34 cellular contexts compared by ENCODE assay signal in genomic region chr12:61290473-61290872, GRCh38.
"Had no signal": no experiment of that assay in that cellular context is flagged by ENCODE, and none has a peak within 500 bp of the region (broad histone marks: within the 10 kb centered on the region; RNA-seq: fewer than 3 reads in every experiment).

No MANE protein-coding gene starts in this region.

- H3K4me3 ChIP-seq: adrenal gland, ascending aorta, body of pancreas, breast epithelium, cardiac muscle cell had no signal

- H3K9me3 ChIP-seq: adrenal gland had no signal

- H3K36me3 ChIP-seq: adrenal gland, ascending aorta, brain microvascular endothelial cell, breast epithelium, cardiac muscle cell had no signal

- H3K4me1 ChIP-seq: adrenal gland, ascending aorta, body of pancreas, breast epithelium had no signal

- FAIRE-seq: astrocyte, bronchial epithelial cell had no signal

- H3K27me3 ChIP-seq: adrenal gland, ascending aorta, body of pancreas, brain microvascular endothelial cell, breast epithelium, cardiac muscle cell had no signal

- DNase-seq: activated effector memory CD4-positive, alpha-beta T cell treated with anti-CD3 and anti-CD28 coated beads, Interleukin-2, amount 50 U/mL, for 16 hours; activated effector memory CD4-positive, alpha-beta T cell treated with Interleukin-2 at 50 U/mL for 16 hours; activated gamma-delta T cell; activated gamma-delta T cell treated with Interleukin-2 at 50 U/mL for 16 hours; activated naive CD4-positive, alpha-beta T cell; activated naive CD4-positive, alpha-beta T cell treated with anti-CD3 and anti-CD28 coated beads for 36 hours; activated naive CD4-positive, alpha-beta T cell treated with anti-CD3 and anti-CD28 coated beads, Interleukin-2, amount 10 ng/mL, durations not matched to agents 7 days and 5 days; activated naive CD4-positive, alpha-beta T cell treated with anti-CD3 and anti-CD28 coated beads, Interleukin-2, amount 50 U/mL, for 16 hours; activated naive CD4-positive, alpha-beta T cell treated with Interleukin-2 at 50 U/mL for 16 hours; activated naive CD8-positive, alpha-beta T cell treated with anti-CD3 and anti-CD28 coated beads for 36 hours; activated naive CD8-positive, alpha-beta T cell treated with anti-CD3 and anti-CD28 coated beads, Interleukin-2, amount 10 ng/mL, durations not matched to agents 7 days and 5 days; activated naive CD8-positive, alpha-beta T cell treated with anti-CD3 and anti-CD28 coated beads, Interleukin-2, amount 50 U/mL, for 24 hours; activated T-cell treated with anti-CD3 and anti-CD28 coated beads, Interleukin-2, amount 50 U/mL, for 1 hour; activated T-cell treated with anti-CD3 and anti-CD28 coated beads, Interleukin-2, amount 50 U/mL, for 24 hours; activated T-cell treated with anti-CD3 and anti-CD28 coated beads, Interleukin-2, amount 50 U/mL, for 4 hours; activated T-cell treated with anti-CD3 and anti-CD28 coated beads, Interleukin-2, amount 50 U/mL, for 48 hours; activated T-cell treated with anti-CD3 and anti-CD28 coated beads, Interleukin-2, amount 50 U/mL, for 72 hours; adrenal gland; amniotic stem cell; amygdala; anterior cingulate cortex; aorta; body of pancreas; brain microvascular endothelial cell; caudate nucleus; central memory CD4-positive, alpha-beta T cell; cerebellar nuclear complex had no signal

- H3K27ac ChIP-seq: adrenal gland, ascending aorta, body of pancreas, brain microvascular endothelial cell, breast epithelium, cardiac muscle cell had no signal

- ATAC-seq: activated naive CD4-positive, alpha-beta T cell treated with anti-CD3 and anti-CD28 coated beads, Interleukin-2, amount 50 U/mL, for 72 hours; activated naive CD8-positive, alpha-beta T cell treated with anti-CD3 and anti-CD28 coated beads, Interleukin-2, amount 50 U/mL, for 24 hours; activated T-cell treated with anti-CD3 and anti-CD28 coated beads, Interleukin-2, amount 50 U/mL, for 4 hours; activated T-cell treated with anti-CD3 and anti-CD28 coated beads, Interleukin-2, amount 50 U/mL, for 72 hours; activated T-helper 17 cell treated with anti-CD3 and anti-CD28 coated beads, Interleukin-2, amount 50 U/mL, for 72 hours; body of pancreas had no signal
